Comparison of ENCODE assay signal across 18 cellular contexts in the genomic region with DNA sequence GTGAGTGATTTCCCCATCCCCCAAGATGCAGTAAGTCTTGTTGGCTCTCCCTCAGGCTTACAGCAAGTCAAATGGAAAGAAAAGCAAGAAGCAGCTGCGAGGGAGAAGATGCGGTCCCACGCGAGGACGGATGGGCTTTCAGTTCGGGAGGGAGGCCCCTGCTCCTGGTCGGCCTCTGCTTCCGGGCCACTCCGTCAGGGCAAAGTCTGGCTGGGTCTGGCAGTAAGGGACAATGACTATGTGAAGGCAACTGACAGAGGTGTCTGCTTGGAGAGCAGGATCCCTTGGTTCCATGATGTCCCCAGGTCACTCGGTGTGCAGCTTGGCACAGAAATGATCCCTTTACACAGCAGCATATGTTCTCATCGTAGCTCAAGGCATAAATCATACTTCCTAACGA.
A peak's percentile ranks its signal among the peaks of the same experiment; 100 is the strongest.
DNase-seq lines count a peak whose midpoint lies in the region; ATAC-seq and TF ChIP-seq lines count a peak whose summit lies in the region.
"Had no signal": no experiment of that assay in that cellular context is flagged by ENCODE, and none has a peak within 500 bp of the region (broad histone marks: within the 10 kb centered on the region; RNA-seq: fewer than 3 reads in every experiment).

No MANE protein-coding gene starts in this region.

- no peaks in the 10 kb centered on the region for H3K79me2 ChIP-seq in parathyroid adenoma

- no peaks in the 10 kb centered on the region for H3K9me3 ChIP-seq in right atrium auricular region
- no peaks in the 10 kb centered on the region for H3K9me3 ChIP-seq in heart left ventricle
- H3K9me3 ChIP-seq in parathyroid adenoma (ENCODE audit: control insufficient read depth, low read length), result no peaks in the 10 kb centered on the region

- intact Hi-C loops in heart left ventricle (cut with DNase I), result no loop called here

- peak; percentile 42 for DNase-seq in right atrium auricular region (ENCODE audit: low spot score)
- no peak for DNase-seq in heart left ventricle
- DNase-seq in mesenteric fat pad (ENCODE audit: low spot score), result peak; percentile 84
- DNase-seq in LoVo (ENCODE audit: low spot score), result no peak
- DNase-seq: 8988T; C1 segment of cervical spinal cord; Calu3; CD4-positive, alpha-beta memory T cell; COR-L47; DMS53; DMS79 treated with DMSO at 0.1 percent for 48 hours; GF-D8; GM23248; H7; HCEC 1CT had no signal

- H3K36me3 ChIP-seq in right atrium auricular region (no peaks in the 10 kb centered on the region), heart left ventricle (no peaks in the 10 kb centered on the region), parathyroid adenoma (ENCODE audit: control insufficient read depth, insufficient read depth, low read length) (no peaks in the 10 kb centered on the region)

- no peak overlapping the region for H2AFZ ChIP-seq in parathyroid adenoma
- H2AFZ ChIP-seq: GM23248 had no signal

- H3K9ac ChIP-seq in parathyroid adenoma, result no peak overlapping the region
- H3K9ac ChIP-seq: GM23248 had no signal

- H3K4me1 ChIP-seq in right atrium auricular region, result no peaks in the 10 kb centered on the region
- no peaks in the 10 kb centered on the region for H3K4me1 ChIP-seq in heart left ventricle
- H3K4me1 ChIP-seq in parathyroid adenoma, result peaks cover 56% of the 10 kb centered on the region

- no peak overlapping the region for H3K4me2 ChIP-seq in parathyroid adenoma (ENCODE audit: low read length)

- H3K27me3 ChIP-seq in right atrium auricular region (no peaks in the 10 kb centered on the region), heart left ventricle (peaks cover 0 to 27% (median 2%) of the 10 kb centered on the region in 9 donors), parathyroid adenoma (ENCODE audit: control insufficient read depth, insufficient read depth, low read length) (no peaks in the 10 kb centered on the region)

- TF ChIP-seq POLR2A in heart left ventricle (IDR thresholded peaks at IDR 0.05), result no peak

- ATAC-seq in heart left ventricle, result no peak
- no peak for ATAC-seq in HG03354 (IDR thresholded peaks at IDR 0.05; ENCODE audit: poor library complexity, severe bottlenecking, unreplicated experiment)
- ATAC-seq in GM18520 (IDR thresholded peaks at IDR 0.05; ENCODE audit: unreplicated experiment), result no peak

- WGBS in heart left ventricle, 4 donors, result 86 to 90% (median 87%) methylated on average over 12 of the region's 12 CpGs

- H3K4me3 ChIP-seq in right atrium auricular region (no peak overlapping the region), heart left ventricle (no peak overlapping the region), parathyroid adenoma (ENCODE audit: low read depth, low read length) (no peak overlapping the region)
- H3K4me3 ChIP-seq: GM23248 had no signal

- TF ChIP-seq CTCF in right atrium auricular region (IDR thresholded peaks at IDR 0.05), result no peak
- no peak for TF ChIP-seq CTCF in heart left ventricle (IDR thresholded peaks at IDR 0.05)
- no peak for TF ChIP-seq CTCF in parathyroid adenoma (IDR thresholded peaks at IDR 0.05)

- H3K27ac ChIP-seq in right atrium auricular region (no peak overlapping the region), heart left ventricle (no peak overlapping the region), parathyroid adenoma (peak overlapping the region; percentile 98)
- H3K27ac ChIP-seq: GM23248 had no signal

Comparison
In these comparisons a context has a peak if more than half of its experiments do, and no peak if none do; other contexts are left out.
1. DNase-seq: peak in right atrium auricular region (single experiment) and mesenteric fat pad (single experiment); none in heart left ventricle (0 of 5) and LoVo (single experiment).